8 cellular contexts compared by ENCODE assay signal in genomic region chr21:45109831-45110492, GRCh38. TPM values are rescaled to one million over a fixed set of nuclear protein-coding genes. Genes with fewer than 3 reads are reported as not detected.
DNase-seq lines count a peak whose midpoint lies in the region; ATAC-seq, FAIRE-seq and TF ChIP-seq lines count a peak whose summit lies in the region.

No MANE protein-coding gene starts in this region.

- FAIRE-seq in H54 (lab: Jason Lieb, UNC), result no peak

- 46 to 54% (median 49%) methylated on average over 15 of the region's 15 CpGs for WGBS in psoas muscle, 3 donors
- 89% methylated on average over 15 of the region's 15 CpGs for WGBS in mammary epithelial cell (ENCODE audit: low coverage, missing lambda C conversion rate)

- intact Hi-C loops in psoas muscle (cut with DNase I), result loop anchor here in 1 of 2 donors (5.0 kb wide), 1 partner anchor 33 kb away; no protein-coding TSS in a partner anchor
- intact Hi-C loops in mammary epithelial cell (cut with micrococcal nuclease), result no loop called here

- no peaks in the 10 kb centered on the region for H3K9me3 Mint-ChIP-seq in activated naive CD4-positive, alpha-beta T cell treated with anti-CD3 and anti-CD28 coated beads, Interleukin-2, amount 50 U/mL, for 72 hours

- H3K9me3 ChIP-seq in psoas muscle (no peaks in the 10 kb centered on the region), mammary epithelial cell (replicated peaks; ENCODE audit: insufficient read depth, low read length) (no peaks in the 10 kb centered on the region)

- H3K27ac Mint-ChIP-seq in activated naive CD4-positive, alpha-beta T cell treated with anti-CD3 and anti-CD28 coated beads, Interleukin-2, amount 50 U/mL, for 72 hours, result peak overlapping the region in 1 of 2 donors; percentile 79

- no peak overlapping the region for H3K4me2 ChIP-seq in mammary epithelial cell (ENCODE audit: insufficient read depth, low read depth, low read length)

- H3K79me2 ChIP-seq in mammary epithelial cell (ENCODE audit: insufficient read depth, low read length), result peaks cover 87% of the 10 kb centered on the region

- H3K4me3 ChIP-seq in psoas muscle (peak overlapping the region; percentile 39), mammary epithelial cell (replicated peaks in 1 of 3; ENCODE audit: insufficient read depth in 1 of 3, low read depth in 2 of 3, low read length in 3 of 3) (no peak overlapping the region)

- H3K36me3 Mint-ChIP-seq in activated naive CD4-positive, alpha-beta T cell treated with anti-CD3 and anti-CD28 coated beads, Interleukin-2, amount 50 U/mL, for 72 hours, result no peaks in the 10 kb centered on the region

- peaks cover 5% of the 10 kb centered on the region for H4K20me1 ChIP-seq in mammary epithelial cell (ENCODE audit: insufficient read depth, low read length)

- no TSS peak for BruUV-seq in mammary epithelial cell (replicated peaks; lab: Mats Ljungman, UMichigan)

- dilution Hi-C loops in mammary epithelial cell (cut with HindIII; ENCODE audit: low sequenced_read_pairs), result no loop called here

- H3K27me3 ChIP-seq in psoas muscle (ENCODE audit: insufficient read depth in 3 of 3, low read length in 2 of 3), result no peaks in the 10 kb centered on the region
- H3K27me3 ChIP-seq in mammary epithelial cell (ENCODE audit: insufficient read depth, low read length), result no peaks in the 10 kb centered on the region

- H3K9ac ChIP-seq in mammary epithelial cell (ENCODE audit: insufficient read depth, low read length), result no peak overlapping the region

- H3K36me3 ChIP-seq in psoas muscle (ENCODE audit: insufficient read depth in 1 of 2, low read depth in 1 of 2) (no peaks in the 10 kb centered on the region), mammary epithelial cell (ENCODE audit: insufficient read depth, low read length) (peaks cover 2% of the 10 kb centered on the region)

- TF ChIP-seq CTCF in psoas muscle (IDR thresholded peaks at IDR 0.05) (no peak), mammary epithelial cell (conservative IDR thresholded peaks at IDR 0.05 in 1 of 2, IDR thresholded peaks at IDR 0.05 in 1 of 2; ENCODE audit: extremely low read depth in 1 of 2, insufficient read depth in 1 of 2, low read depth in 1 of 2, low read length in 2 of 2) (no peak)

- H3K27ac ChIP-seq in psoas muscle, result no peak overlapping the region
- no peak overlapping the region for H3K27ac ChIP-seq in mammary epithelial cell (ENCODE audit: insufficient read depth, low read depth, low read length)

- H3K4me1 ChIP-seq in psoas muscle, result peaks cover 45% of the 10 kb centered on the region
- H3K4me1 ChIP-seq in mammary epithelial cell (ENCODE audit: insufficient read depth, low read length), result no peaks in the 10 kb centered on the region

- TF ChIP-seq POLR2A in GM18505 (IDR thresholded peaks at IDR 0.05; ENCODE audit: borderline replicate concordance, extremely low read depth, insufficient read depth, insufficient read length) (no peak), H54 (IDR thresholded peaks at IDR 0.05; ENCODE audit: low read depth, low read length) (no peak)

- in situ Hi-C loops in mammary epithelial cell (cut with MboI; ENCODE audit: low sequenced_read_pairs in 2 of 2), result no loop called here

- CTCF ChIA-PET in mammary epithelial cell (lab: Charles Lee; ENCODE audit: low non-redundant PET), result no interaction called here

- H2AFZ ChIP-seq in mammary epithelial cell (ENCODE audit: low read depth, low read length), result no peak overlapping the region

- peak; percentile 64 for ATAC-seq in GM18505 (IDR thresholded peaks at IDR 0.05; ENCODE audit: unreplicated experiment)
- ATAC-seq in GM21825 (IDR thresholded peaks at IDR 0.05; ENCODE audit: unreplicated experiment), result peak; percentile 69
- peak; percentile 64 to 86 for ATAC-seq in activated naive CD4-positive, alpha-beta T cell treated with anti-CD3 and anti-CD28 coated beads, Interleukin-2, amount 50 U/mL, for 72 hours
- ATAC-seq in psoas muscle, result peak in 1 of 4 donors; percentile 39

- peak; percentile 85 for DNase-seq in NAMALWA (ENCODE audit: low spot score)
- no peak for DNase-seq in activated naive CD4-positive, alpha-beta T cell treated with anti-CD3 and anti-CD28 coated beads, Interleukin-2, amount 50 U/mL, for 72 hours (ENCODE audit: low spot score in 2 of 2)
- DNase-seq in psoas muscle, result no peak
- DNase-seq in H54 (ENCODE audit: insufficient read length, low spot score), result no peak
- DNase-seq in mammary epithelial cell, result no peak
- no peak for DNase-seq in DMS153 treated with DMSO at 0.1 percent for 48 hours (lab: John Stamatoyannopoulos, UW; ENCODE audit: unreplicated experiment)

RNA-seq across cellular contexts. Expression of gene ADARB1, which starts 35.6 kb away (rescaled TPM):
- total RNA-seq in activated naive CD4-positive, alpha-beta T cell treated with anti-CD3 and anti-CD28 coated beads, Interleukin-2, amount 50 U/mL, for 72 hours, result 10 to 100 TPM; 24.4 to 37.4 TPM
- total RNA-seq in psoas muscle, result 10 to 100 TPM in 2 of 4 donors, 1 to 10 TPM in 2; 6.9 to 22.7 (median 14.4) TPM
- polyA plus RNA-seq in psoas muscle, result 1 to 10 TPM; 3.8 to 6.4 (median 4.1) TPM
- 10 to 100 TPM; 42.5 to 82.9 TPM for total RNA-seq in mammary epithelial cell
- 17.2 TPM for polyA plus RNA-seq in mammary epithelial cell
- 26.9 TPM for polyA minus RNA-seq in mammary epithelial cell
